In genomic region chr16:7025616-7026190, GRCh38 we compare ENCODE assay signal across 8 cellular contexts.
A peak's percentile ranks its signal among the peaks of the same experiment; 100 is the strongest.
DNase-seq lines count a peak whose midpoint lies in the region; ATAC-seq and TF ChIP-seq lines count a peak whose summit lies in the region.

No MANE protein-coding gene starts in this region.

- no peak overlapping the region for H3K4me3 Mint-ChIP-seq in activated naive CD4-positive, alpha-beta T cell treated with anti-CD3 and anti-CD28 coated beads, Interleukin-2, amount 10 ng/mL, durations not matched to agents 7 days and 5 days

- no peak overlapping the region for H2AFZ ChIP-seq in osteoblast (ENCODE audit: low read length)

- H3K4me2 ChIP-seq in osteoblast (ENCODE audit: insufficient read depth, low read length), result no peak overlapping the region

- H3K27ac ChIP-seq in right cardiac atrium (ENCODE audit: low read length) (no peak overlapping the region), gastrocnemius medialis (no peak overlapping the region), osteoblast (ENCODE audit: low read depth, low read length) (no peak overlapping the region)

- no peaks in the 10 kb centered on the region for H3K9me3 ChIP-seq in right cardiac atrium (ENCODE audit: control insufficient read depth, low read length)
- no peaks in the 10 kb centered on the region for H3K9me3 ChIP-seq in gastrocnemius medialis
- no peaks in the 10 kb centered on the region for H3K9me3 ChIP-seq in osteoblast (ENCODE audit: low read depth, low read length)

- CTCF ChIA-PET in activated naive CD4-positive, alpha-beta T cell treated with anti-CD3 and anti-CD28 coated beads, Interleukin-2, amount 10 ng/mL, durations not matched to agents 7 days and 5 days (lab: Charles Lee), result no interaction called here

- H3K36me3 Mint-ChIP-seq in activated naive CD4-positive, alpha-beta T cell treated with anti-CD3 and anti-CD28 coated beads, Interleukin-2, amount 10 ng/mL, durations not matched to agents 7 days and 5 days, result no peaks in the 10 kb centered on the region

- H3K9me3 Mint-ChIP-seq in activated naive CD4-positive, alpha-beta T cell treated with anti-CD3 and anti-CD28 coated beads, Interleukin-2, amount 10 ng/mL, durations not matched to agents 7 days and 5 days, result peaks cover 14% of the 10 kb centered on the region

- H3K27me3 ChIP-seq in right cardiac atrium (ENCODE audit: control insufficient read depth, insufficient read depth) (no peaks in the 10 kb centered on the region), gastrocnemius medialis (no peaks in the 10 kb centered on the region), osteoblast (ENCODE audit: insufficient read depth, low read length) (no peaks in the 10 kb centered on the region)

- 35% methylated on average over 7 of the region's 7 CpGs for WGBS in right cardiac atrium

- TF ChIP-seq CTCF in gastrocnemius medialis (IDR thresholded peaks at IDR 0.05 in 4 of 5, conservative IDR thresholded peaks at IDR 0.05 in 1 of 5) (peak in 4 of 5 experiments; percentile 49 to 64 (median 56)), osteoblast (IDR thresholded peaks at IDR 0.05; ENCODE audit: extremely low read depth, low read depth, low read length) (no peak)

- no peaks in the 10 kb centered on the region for H3K4me1 Mint-ChIP-seq in activated naive CD4-positive, alpha-beta T cell treated with anti-CD3 and anti-CD28 coated beads, Interleukin-2, amount 10 ng/mL, durations not matched to agents 7 days and 5 days

- ATAC-seq in right cardiac atrium (peak; percentile 43 to 51), gastrocnemius medialis (peak; percentile 50 to 71), HG03045 (IDR thresholded peaks at IDR 0.05; ENCODE audit: unreplicated experiment) (no peak)

- H3K4me1 ChIP-seq in right cardiac atrium (ENCODE audit: control insufficient read depth, insufficient read depth, low read length) (no peaks in the 10 kb centered on the region), gastrocnemius medialis (no peaks in the 10 kb centered on the region), osteoblast (ENCODE audit: insufficient read depth, low read length) (no peaks in the 10 kb centered on the region)

- no peaks in the 10 kb centered on the region for H3K79me2 ChIP-seq in osteoblast (ENCODE audit: insufficient read depth, low read length)

- peak; percentile 42 for DNase-seq in activated naive CD4-positive, alpha-beta T cell treated with anti-CD3 and anti-CD28 coated beads, Interleukin-2, amount 10 ng/mL, durations not matched to agents 7 days and 5 days
- no peak for DNase-seq in activated naive CD4-positive, alpha-beta T cell treated with Interleukin-2 at 50 U/mL for 16 hours
- DNase-seq in NCI-H1105 (lab: John Stamatoyannopoulos, UW) (peak; percentile 12), UCSD-AML1 (lab: John Stamatoyannopoulos, UW; ENCODE audit: unreplicated experiment) (peak; percentile 70), right cardiac atrium (peak; percentile 51 to 81 (median 73)), gastrocnemius medialis (peak; percentile 5 to 44), osteoblast (ENCODE audit: insufficient read length, low spot score, missing footprints) (no peak)

- no peaks in the 10 kb centered on the region for H4K20me1 ChIP-seq in osteoblast (ENCODE audit: insufficient read depth, low read length)

- H3K4me3 ChIP-seq in right cardiac atrium (ENCODE audit: low read length), result no peak overlapping the region
- no peak overlapping the region for H3K4me3 ChIP-seq in gastrocnemius medialis
- H3K4me3 ChIP-seq in osteoblast (ENCODE audit: insufficient read depth, low read length), result no peak overlapping the region

- no peaks in the 10 kb centered on the region for H3K36me3 ChIP-seq in gastrocnemius medialis
- H3K36me3 ChIP-seq in osteoblast (ENCODE audit: insufficient read depth, low read length), result no peaks in the 10 kb centered on the region

- no peak for TF ChIP-seq POLR2A in gastrocnemius medialis (IDR thresholded peaks at IDR 0.05)

- in situ Hi-C loops in gastrocnemius medialis (cut with MboI; ENCODE audit: low sequenced_read_pairs in 4 of 4), result no loop called here

- H3K27me3 Mint-ChIP-seq in activated naive CD4-positive, alpha-beta T cell treated with anti-CD3 and anti-CD28 coated beads, Interleukin-2, amount 10 ng/mL, durations not matched to agents 7 days and 5 days, result no peaks in the 10 kb centered on the region

- intact Hi-C loops in right cardiac atrium (cut with DNase I), result loop anchor here in 1 of 4 donors (5.0 kb wide), 1 partner anchor 1147 kb away; no protein-coding TSS in a partner anchor
- intact Hi-C loops in gastrocnemius medialis (cut with DNase I; ENCODE audit: low total_unique reads), result loop anchor here (1.0 kb wide), 1 partner anchor 14 kb away; no protein-coding TSS in a partner anchor

- no peak overlapping the region for H3K27ac Mint-ChIP-seq in activated naive CD4-positive, alpha-beta T cell treated with anti-CD3 and anti-CD28 coated beads, Interleukin-2, amount 10 ng/mL, durations not matched to agents 7 days and 5 days

Comparison
In these comparisons a context has a peak if more than half of its experiments do, and no peak if none do; other contexts are left out.
1. DNase-seq: peak in activated naive CD4-positive, alpha-beta T cell treated with anti-CD3 and anti-CD28 coated beads, Interleukin-2, amount 10 ng/mL, durations not matched to agents 7 days and 5 days (single experiment), NCI-H1105 (single experiment), UCSD-AML1 (single experiment), right cardiac atrium (3 of 3) and gastrocnemius medialis (2 of 2); none in activated naive CD4-positive, alpha-beta T cell treated with Interleukin-2 at 50 U/mL for 16 hours (single experiment) and osteoblast (single experiment).